In genomic region chr4:7034262-7035081, GRCh38 we compare ENCODE assay signal across 11 cellular contexts. TPM values are rescaled to one million over a fixed set of nuclear protein-coding genes. Genes with fewer than 3 reads are reported as not detected.
DNase-seq lines count a peak whose midpoint lies in the region; ATAC-seq, FAIRE-seq and TF ChIP-seq lines count a peak whose summit lies in the region.
"Had no signal": no experiment of that assay in that cellular context is flagged by ENCODE, and none has a peak within 500 bp of the region (broad histone marks: within the 10 kb centered on the region; RNA-seq: fewer than 3 reads in every experiment).

No MANE protein-coding gene starts in this region.

- ATAC-seq in A549 (peak; percentile 92 to 93), left lobe of liver (peak; percentile 89), HG02571 (IDR thresholded peaks at IDR 0.05; ENCODE audit: unreplicated experiment) (no peak)

- POLR2A ChIA-PET in A549 (lab: Yijun Ruan, JAX) = interaction anchor here (1.0 to 1.4 kb wide), 3 partner anchors 9 to 33 kb away, joined by 4 to 6 read pairs (median 5); partner anchors contain the start of genes GRPEL1 and TADA2B
- POLR2A ChIA-PET in HEK293 (lab: Yijun Ruan, JAX) = no interaction called here

- H3K4me1 ChIP-seq in A549 = peaks cover 48% of the 10 kb centered on the region
- no peaks in the 10 kb centered on the region for H3K4me1 ChIP-seq in HEK293 (ENCODE audit: control insufficient read depth, insufficient read depth, low read length)

- peak; percentile 36; the same call in 1 of the 2 replicates for TF ChIP-seq POLR2A in A549 (IDR thresholded peaks at IDR 0.05; ENCODE audit: low read length)

- no peak for TF ChIP-seq EP300 in A549 (IDR thresholded peaks at IDR 0.05)

- H3K36me3 ChIP-seq in HEK293 (ENCODE audit: control insufficient read depth in 2 of 2, insufficient read depth in 1 of 2, low read length in 2 of 2) = peaks cover 0 to 32% of the 10 kb centered on the region in 2 experiments; a peak in 1 of 3 replicates

- DNase-seq in A549 (ENCODE audit: low read depth in 1 of 2, low spot score in 1 of 2) = peak; percentile 80 to 87
- DNase-seq in amniotic epithelial cell (ENCODE audit: low read depth) = peak; percentile 42
- peak; percentile 82 for DNase-seq in left lobe of liver (ENCODE audit: low spot score)
- DNase-seq in activated CD4-positive, alpha-beta T cell treated with anti-CD3 and anti-CD28 coated beads, Interleukin-2, amount 50 U/mL, for 1 hour = no peak
- no peak for DNase-seq in OCI-M2 (lab: John Stamatoyannopoulos, UW; ENCODE audit: unreplicated experiment)
- DNase-seq in activated CD4-positive, alpha-beta T cell treated with anti-CD3 and anti-CD28 coated beads for 4 hours = no peak
- DNase-seq: effector CD8-positive, alpha-beta T cell had no signal

- FAIRE-seq in A549 (lab: Jason Lieb, UNC) = no peak

- no peak for TF ChIP-seq RAD21 in A549 (conservative IDR thresholded peaks at IDR 0.05 in 1 of 2, IDR thresholded peaks at IDR 0.05 in 1 of 2)

- TF ChIP-seq CTCF in A549 (IDR thresholded peaks at IDR 0.05) (no peak), HEK293 (tag by site-specific recombination; IDR thresholded peaks at IDR 0.05) (no peak)

- CTCF ChIA-PET in A549 (lab: Yijun Ruan, JAX) (interaction anchor here (0.8 to 2.6 kb wide), 11 partner anchors 9 to 107 kb away, joined by 3 to 8 read pairs (median 4); partner anchors contain the start of gene TADA2B), HEK293 (lab: Yijun Ruan, JAX) (interaction anchor here (1.5 kb wide), 1 partner anchor 36 kb away, joined by 6 read pairs; no protein-coding TSS in a partner anchor)

- H3K4me2 ChIP-seq in A549 = peak overlapping the region; percentile 79
- H3K4me2 ChIP-seq: KMS-11 had no signal

- WGBS in A549 (ENCODE audit: missing lambda C conversion rate) = 13% methylated on average over 18 of the region's 20 CpGs

- 0 out of 3 replicates have a peak overlapping the region, but pooled peaks have one; percentile 11 for H3K4me3 ChIP-seq in A549
- no peak overlapping the region for H3K4me3 ChIP-seq in HEK293 (ENCODE audit: low read depth, low read length)
- H3K4me3 ChIP-seq: vagina had no signal

- no peaks in the 10 kb centered on the region for H3K9me3 ChIP-seq in A549
- no peaks in the 10 kb centered on the region for H3K9me3 ChIP-seq in HEK293 (ENCODE audit: control insufficient read depth, insufficient read depth, low read depth, low read length)
- H3K9me3 ChIP-seq: vagina had no signal

- H3K27ac ChIP-seq in A549 (peak overlapping the region; percentile 68 to 92), HEK293 (ENCODE audit: extremely low read depth, low read depth, low read length) (no peak overlapping the region)
- H3K27ac ChIP-seq: KMS-11, vagina had no signal

TF ChIP-seq in A549, 52 proteins besides CTCF, POLR2A, EP300 and RAD21 (continues in another document):
- no peak for TF ChIP-seq CHD4 (IDR thresholded peaks at IDR 0.05; ENCODE audit: borderline replicate concordance)
- TF ChIP-seq POLR2AphosphoS2 (conservative IDR thresholded peaks at IDR 0.05; ENCODE audit: low read length) = no peak
- no peak for TF ChIP-seq EHF (CRISPR knock-in tag; IDR thresholded peaks at IDR 0.05)
- TF ChIP-seq PBX3 (IDR thresholded peaks at IDR 0.05) = no peak
- TF ChIP-seq ELK1 (IDR thresholded peaks at IDR 0.05; ENCODE audit: low read depth, low read length) = no peak
- no peak for TF ChIP-seq HMGXB4 (CRISPR knock-in tag; IDR thresholded peaks at IDR 0.05; ENCODE audit: borderline replicate concordance)
- no peak for TF ChIP-seq FOSL2 (IDR thresholded peaks at IDR 0.05)
- TF ChIP-seq FOSL2 (CRISPR knock-in tag; IDR thresholded peaks at IDR 0.05) = peak; percentile 66

TF ChIP-seq in HEK293, 187 proteins besides CTCF, POLR2A, EP300 and RAD21:
- TF ChIP-seq SP2 (tag by site-specific recombination; IDR thresholded peaks at IDR 0.05) (no peak), ZIC2 (tag by site-specific recombination; IDR thresholded peaks at IDR 0.05) (peak; percentile 43)

RNA-seq across cellular contexts. Expression of gene TADA2B, which starts 8.7 kb away (rescaled TPM):
- polyA plus RNA-seq in A549 (2011; rRNA removed) (6.0 and 6.7 TPM in 2 replicates), A549 (2017; fragmentation: RNase III; extraction: RNeasy Plus Mini Kit Qiagen cat#74134 plus additional on column Dnase treatment) (10.1 to 11.3 TPM (median 10.8 TPM) in 3 replicates)
- polyA plus RNA-seq in A549 (2012; cell fraction: cytosol; rRNA removed) = 6.1 and 7.6 TPM in 2 replicates
- polyA plus RNA-seq in A549 (2012; cell fraction: nucleus; rRNA removed) = 8.1 and 10.8 TPM in 2 replicates
- 5.1 and 6.1 TPM in 2 replicates for polyA minus RNA-seq in A549 (2011; rRNA and poly(A)+ RNA removed)
- 18.6 TPM for total RNA-seq in left lobe of liver

RNA-seq across cellular contexts. Expression of gene GRPEL1, which starts 33.4 kb away (rescaled TPM):
- polyA plus RNA-seq in A549 (2011; rRNA removed) (50.9 and 72.0 TPM in 2 replicates), A549 (2017; fragmentation: RNase III; extraction: RNeasy Plus Mini Kit Qiagen cat#74134 plus additional on column Dnase treatment) (45.5 to 57.6 TPM (median 46.2 TPM) in 3 replicates)
- polyA plus RNA-seq in A549 (2012; cell fraction: cytosol; rRNA removed) = 32.5 and 40.2 TPM in 2 replicates
- 14.1 and 17.2 TPM in 2 replicates for polyA plus RNA-seq in A549 (2012; cell fraction: nucleus; rRNA removed)
- 21.4 and 24.1 TPM in 2 replicates for polyA minus RNA-seq in A549 (2011; rRNA and poly(A)+ RNA removed)
- total RNA-seq in left lobe of liver = 37.3 TPM

Comparison
In these comparisons a context has a peak if more than half of its experiments do, and no peak if none do; other contexts are left out.
1. DNase-seq: peak in A549 (2 of 2), amniotic epithelial cell (single experiment) and left lobe of liver (single experiment); none in activated CD4-positive, alpha-beta T cell treated with anti-CD3 and anti-CD28 coated beads, Interleukin-2, amount 50 U/mL, for 1 hour (single experiment), OCI-M2 (single experiment) and activated CD4-positive, alpha-beta T cell treated with anti-CD3 and anti-CD28 coated beads for 4 hours (0 of 2).